22 cellular contexts compared by ENCODE assay signal in the genomic region with DNA sequence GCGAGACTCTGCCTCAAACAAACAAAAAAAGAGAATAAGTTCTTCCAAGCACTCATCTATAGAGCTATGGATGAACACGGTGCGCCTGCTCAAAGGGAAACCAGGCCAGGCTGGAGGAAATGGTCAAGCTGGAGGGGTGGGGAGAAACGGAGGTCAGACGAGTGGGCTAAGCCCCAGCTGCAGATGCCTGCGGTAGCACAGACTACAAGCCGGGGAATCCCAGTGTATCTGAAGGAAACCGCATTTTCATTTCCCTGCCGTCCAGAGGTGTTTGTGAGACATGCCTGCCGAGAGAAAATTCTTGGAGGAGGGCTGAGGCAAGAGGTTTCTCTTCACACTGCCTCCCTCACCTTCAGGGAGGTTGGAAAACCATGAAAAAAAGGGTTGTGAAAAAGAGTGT.
"Had no signal": no experiment of that assay in that cellular context is flagged by ENCODE, and none has a peak within 500 bp of the region (broad histone marks: within the 10 kb centered on the region; RNA-seq: fewer than 3 reads in every experiment).

No MANE protein-coding gene starts in this region.

- H3K9me3 ChIP-seq: neutrophil, suprapubic skin, thyroid gland, uterus had no signal

- H3K36me3 ChIP-seq: gastroesophageal sphincter, neutrophil, right atrium auricular region, suprapubic skin, thyroid gland, upper lobe of left lung, uterus had no signal

- ATAC-seq: gastroesophageal sphincter, left cardiac atrium, left ventricle myocardium superior had no signal

- H3K27me3 Mint-ChIP-seq: naive B cell had no signal

- H3K27me3 ChIP-seq: dorsolateral prefrontal cortex, gastroesophageal sphincter, neutrophil, right atrium auricular region, suprapubic skin, thyroid gland, upper lobe of left lung, uterus had no signal

- FAIRE-seq: keratinocyte, small intestine had no signal

- DNase-seq: cortex of kidney; dorsolateral prefrontal cortex; effector CD8-positive, alpha-beta T cell; immature natural killer cell; left cardiac atrium; left ventricle myocardium superior; mesendoderm; naive B cell; posterior cingulate gyrus; small intestine; stimulated activated CD4-positive, alpha-beta T cell treated with anti-CD3 and anti-CD28 coated beads, Interleukin-12 subunit alpha, Interleukin-12 subunit beta, amount 100 ng/mL, for 4 hours; stimulated activated CD4-positive, alpha-beta T cell treated with anti-CD3 and anti-CD28 coated beads, Interleukin-2, amount 100 ng/mL, for 48 hours; stimulated activated naive CD4-positive, alpha-beta T cell treated with Interleukin-2 at 50 U/mL for 16 hours; thyroid gland; upper lobe of left lung; uterus had no signal

- H3K4me1 ChIP-seq: gastroesophageal sphincter, right atrium auricular region, suprapubic skin, thyroid gland, uterus had no signal

- H3K4me3 Mint-ChIP-seq: immature natural killer cell had no signal

- H3K4me3 ChIP-seq: dorsolateral prefrontal cortex, gastroesophageal sphincter, lung, right atrium auricular region, suprapubic skin, thyroid gland, upper lobe of left lung, uterus had no signal

- H3K27ac ChIP-seq: dorsolateral prefrontal cortex, gastroesophageal sphincter, neutrophil, right atrium auricular region, suprapubic skin, thyroid gland, upper lobe of left lung, uterus had no signal
